ENCODE assay signal across 15 cellular contexts in the genomic region with DNA sequence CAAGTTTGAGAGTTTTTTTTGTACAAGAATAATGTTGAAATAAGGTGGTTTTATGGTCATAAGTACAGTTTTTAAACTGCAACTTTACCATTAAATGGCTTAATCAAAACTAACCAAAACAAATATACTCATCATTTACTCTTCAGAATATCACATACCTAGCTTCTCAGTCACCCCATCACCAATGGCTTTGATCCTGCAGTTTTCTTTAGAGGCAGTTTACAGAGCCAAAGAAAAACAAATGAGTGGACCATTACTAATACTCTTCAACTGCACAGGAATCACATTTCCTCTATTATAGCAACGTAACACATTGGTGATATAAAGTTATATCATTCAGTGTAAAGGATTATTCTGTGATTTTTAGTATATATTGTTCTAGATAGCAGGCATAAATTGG.
DNase-seq lines count a peak whose midpoint lies in the region; ATAC-seq, FAIRE-seq and TF ChIP-seq lines count a peak whose summit lies in the region.
"Had no signal": no experiment of that assay in that cellular context is flagged by ENCODE, and none has a peak within 500 bp of the region (broad histone marks: within the 10 kb centered on the region; RNA-seq: fewer than 3 reads in every experiment).

No MANE protein-coding gene starts in this region.

- H3K4me3 ChIP-seq in astrocyte (ENCODE audit: insufficient read depth, low read depth, low read length) (no peak overlapping the region), fibroblast of lung (replicated peaks in 1 of 4; ENCODE audit: control extremely low read depth in 1 of 4, insufficient read depth in 1 of 4, low read depth in 3 of 4, low read length in 4 of 4) (no peak overlapping the region), skeletal muscle satellite cell (ENCODE audit: low read length) (no peak overlapping the region)
- H3K4me3 ChIP-seq: BLaER1 had no signal

- H3K4me1 ChIP-seq in astrocyte (ENCODE audit: insufficient read depth, low read length) (no peaks in the 10 kb centered on the region), fibroblast of lung (ENCODE audit: control insufficient read depth, extremely low read depth, insufficient read depth, low read length) (no peaks in the 10 kb centered on the region), skeletal muscle satellite cell (ENCODE audit: control insufficient read depth, insufficient read depth, low read length) (peaks cover 28% of the 10 kb centered on the region)
- H3K4me1 ChIP-seq: BLaER1 had no signal

- H3K27me3 ChIP-seq in astrocyte (ENCODE audit: insufficient read depth, low read length) = no peaks in the 10 kb centered on the region
- H3K27me3 ChIP-seq in fibroblast of lung (ENCODE audit: control insufficient read depth, insufficient read depth, low read length) = no peaks in the 10 kb centered on the region
- no peaks in the 10 kb centered on the region for H3K27me3 ChIP-seq in skeletal muscle satellite cell (ENCODE audit: control insufficient read depth, insufficient read depth, low read length)
- H3K27me3 ChIP-seq: BLaER1 had no signal

- H3K79me2 ChIP-seq in astrocyte (ENCODE audit: insufficient read depth, low read length) (no peaks in the 10 kb centered on the region), fibroblast of lung (ENCODE audit: control insufficient read depth, insufficient read depth, low read length) (no peaks in the 10 kb centered on the region)

- TF ChIP-seq CTCF in astrocyte (IDR thresholded peaks at IDR 0.05; ENCODE audit: insufficient read depth, low read depth, low read length) (no peak), fibroblast of lung (conservative IDR thresholded peaks at IDR 0.05 in 1 of 2, IDR thresholded peaks at IDR 0.05 in 1 of 2; ENCODE audit: low read depth in 1 of 2, low read length in 2 of 2) (no peak)

- no peak overlapping the region for H2AFZ ChIP-seq in astrocyte (ENCODE audit: low read depth, low read length)
- no peak overlapping the region for H2AFZ ChIP-seq in fibroblast of lung (ENCODE audit: low read length)

- H3K36me3 ChIP-seq in astrocyte (ENCODE audit: insufficient read depth, low read length) = no peaks in the 10 kb centered on the region
- no peaks in the 10 kb centered on the region for H3K36me3 ChIP-seq in fibroblast of lung (ENCODE audit: control insufficient read depth, insufficient read depth, low read length)
- no peaks in the 10 kb centered on the region for H3K36me3 ChIP-seq in skeletal muscle satellite cell (ENCODE audit: insufficient read depth, low read length)
- H3K36me3 ChIP-seq: BLaER1 had no signal

- peak overlapping the region; percentile 8 for H3K4me2 ChIP-seq in astrocyte (ENCODE audit: low read length)
- H3K4me2 ChIP-seq in fibroblast of lung (ENCODE audit: extremely low read depth, insufficient read depth, low read length) = no peak overlapping the region
- H3K4me2 ChIP-seq in skeletal muscle satellite cell (ENCODE audit: low read length) = peak overlapping the region; percentile 19
- H3K4me2 ChIP-seq: BLaER1 had no signal

- no peaks in the 10 kb centered on the region for H3K36me3 Mint-ChIP-seq in astrocyte (ENCODE audit: low read depth, unreplicated experiment)
- H3K36me3 Mint-ChIP-seq: CD8-positive, alpha-beta memory T cell had no signal

- H3K4me1 Mint-ChIP-seq in astrocyte (ENCODE audit: low read depth, unreplicated experiment) = no peaks in the 10 kb centered on the region
- H3K4me1 Mint-ChIP-seq: CD8-positive, alpha-beta memory T cell; H9 had no signal

- no peak overlapping the region for H3K4me3 Mint-ChIP-seq in astrocyte (ENCODE audit: unreplicated experiment)
- H3K4me3 Mint-ChIP-seq: CD8-positive, alpha-beta memory T cell; H9 had no signal

- H4K20me1 ChIP-seq in astrocyte (ENCODE audit: insufficient read depth, low read length) = no peaks in the 10 kb centered on the region
- H4K20me1 ChIP-seq in fibroblast of lung (ENCODE audit: control insufficient read depth, extremely low read depth, insufficient read depth, low read length) = no peaks in the 10 kb centered on the region
- H4K20me1 ChIP-seq: BLaER1 had no signal

- H3K9me3 ChIP-seq in astrocyte (ENCODE audit: insufficient read depth, low read depth, low read length) (no peaks in the 10 kb centered on the region), fibroblast of lung (ENCODE audit: control insufficient read depth, insufficient read depth, low read depth, low read length) (no peaks in the 10 kb centered on the region), skeletal muscle satellite cell (replicated peaks; ENCODE audit: low read length) (no peaks in the 10 kb centered on the region)
- H3K9me3 ChIP-seq: BLaER1 had no signal

- no peaks in the 10 kb centered on the region for H3K27me3 Mint-ChIP-seq in astrocyte (ENCODE audit: low read depth, unreplicated experiment)
- H3K27me3 Mint-ChIP-seq: CD8-positive, alpha-beta memory T cell had no signal

- no peak overlapping the region for H3K27ac Mint-ChIP-seq in astrocyte (ENCODE audit: unreplicated experiment)
- H3K27ac Mint-ChIP-seq: CD8-positive, alpha-beta memory T cell; H9 had no signal

- no peak overlapping the region for H3K27ac ChIP-seq in astrocyte (ENCODE audit: low read depth, low read length)
- H3K27ac ChIP-seq in fibroblast of lung (ENCODE audit: insufficient read depth, low read length) = no peak overlapping the region
- H3K27ac ChIP-seq: BLaER1 had no signal

- DNase-seq in LHCN-M2 (ENCODE audit: low read depth) (peak; percentile 67), astrocyte (ENCODE audit: low read depth) (peak; percentile 11), fibroblast of lung (ENCODE audit: low read depth in 2 of 2) (peak; percentile 8 to 44), NCI-H1092 treated with DMSO at 0.1 percent for 48 hours (lab: John Stamatoyannopoulos, UW) (no peak)
- DNase-seq in activated T-cell treated with anti-CD3 and anti-CD28 coated beads, Interleukin-2, amount 50 U/mL, for 1 hour = no peak
- DNase-seq: CD8-positive, alpha-beta memory T cell; H9; NCI-H1105 treated with DMSO at 0.1 percent for 48 hours; NCI-H187 treated with DMSO at 0.1 percent for 48 hours; NCI-H2171; NCI-H446 treated with DMSO at 0.1 percent for 48 hours; NCI-H82 had no signal

- H3K9ac ChIP-seq in astrocyte (ENCODE audit: low read length) (no peak overlapping the region), fibroblast of lung (ENCODE audit: insufficient read depth, low read length) (no peak overlapping the region), skeletal muscle satellite cell (ENCODE audit: low read depth, low read length) (no peak overlapping the region)
- H3K9ac ChIP-seq: BLaER1 had no signal

- peak; percentile 84 for FAIRE-seq in astrocyte (lab: Jason Lieb, UNC)

- ATAC-seq in HG02884 (IDR thresholded peaks at IDR 0.05; ENCODE audit: unreplicated experiment) = no peak

- H3K9me3 Mint-ChIP-seq in astrocyte (ENCODE audit: unreplicated experiment) = no peaks in the 10 kb centered on the region

Comparison
In these comparisons a context has a peak if more than half of its experiments do, and no peak if none do; other contexts are left out.
1. DNase-seq: peak in LHCN-M2 (single experiment), astrocyte (single experiment) and fibroblast of lung (2 of 2); none in NCI-H1092 treated with DMSO at 0.1 percent for 48 hours (single experiment) and activated T-cell treated with anti-CD3 and anti-CD28 coated beads, Interleukin-2, amount 50 U/mL, for 1 hour (single experiment).